1 cellular context compared by ENCODE assay signal in the genomic region with DNA sequence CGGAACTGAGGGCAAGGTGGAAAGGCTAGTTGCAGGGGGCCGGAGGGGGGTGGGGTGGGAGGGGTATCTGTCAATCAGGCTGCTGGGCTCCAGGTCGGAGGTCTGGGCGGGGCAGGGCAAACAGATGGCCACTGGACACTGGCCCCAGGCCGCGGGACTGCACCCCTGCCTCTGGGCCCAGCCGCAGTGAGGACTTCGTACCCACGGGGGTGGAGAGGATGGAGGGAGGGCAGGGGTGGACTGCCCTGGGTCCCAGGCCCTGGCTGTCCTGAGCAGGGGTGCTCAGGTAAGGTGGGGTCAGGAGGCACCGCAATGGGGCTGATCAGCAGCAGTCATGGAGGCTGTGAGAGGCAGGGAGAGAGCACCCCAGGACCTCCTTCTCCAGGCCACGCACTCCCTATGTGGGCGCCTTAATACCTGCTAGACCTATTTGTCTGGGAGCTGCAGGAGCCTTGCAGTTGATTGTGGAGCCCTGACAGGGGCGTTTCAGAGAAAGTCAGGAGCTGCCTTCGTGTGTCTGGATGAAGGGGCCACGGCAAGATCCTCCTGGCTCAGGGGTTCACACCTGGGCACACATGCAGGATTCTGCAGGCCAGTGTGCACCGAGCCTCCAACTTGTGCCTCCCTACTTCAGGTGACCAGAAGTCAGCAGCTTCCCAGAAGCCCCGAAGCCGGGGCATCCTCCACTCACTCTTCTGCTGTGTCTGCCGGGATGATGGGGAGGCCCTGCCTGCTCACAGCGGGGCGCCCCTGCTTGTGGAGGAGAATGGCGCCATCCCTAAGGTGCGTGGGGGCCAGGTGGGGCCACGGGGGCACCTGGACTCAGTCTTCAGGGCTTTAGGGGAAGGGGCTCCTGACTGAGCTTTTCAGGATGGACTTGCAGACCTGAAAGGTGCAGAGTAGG.
TF ChIP-seq lines count a peak whose summit lies in the region.

No MANE protein-coding gene starts in this region.

TF ChIP-seq in HepG2, 621 proteins besides CTCF, POLR2A, EP300 and RAD21 (continued from another document and continues in another):
- TF ChIP-seq, protein P1, sequence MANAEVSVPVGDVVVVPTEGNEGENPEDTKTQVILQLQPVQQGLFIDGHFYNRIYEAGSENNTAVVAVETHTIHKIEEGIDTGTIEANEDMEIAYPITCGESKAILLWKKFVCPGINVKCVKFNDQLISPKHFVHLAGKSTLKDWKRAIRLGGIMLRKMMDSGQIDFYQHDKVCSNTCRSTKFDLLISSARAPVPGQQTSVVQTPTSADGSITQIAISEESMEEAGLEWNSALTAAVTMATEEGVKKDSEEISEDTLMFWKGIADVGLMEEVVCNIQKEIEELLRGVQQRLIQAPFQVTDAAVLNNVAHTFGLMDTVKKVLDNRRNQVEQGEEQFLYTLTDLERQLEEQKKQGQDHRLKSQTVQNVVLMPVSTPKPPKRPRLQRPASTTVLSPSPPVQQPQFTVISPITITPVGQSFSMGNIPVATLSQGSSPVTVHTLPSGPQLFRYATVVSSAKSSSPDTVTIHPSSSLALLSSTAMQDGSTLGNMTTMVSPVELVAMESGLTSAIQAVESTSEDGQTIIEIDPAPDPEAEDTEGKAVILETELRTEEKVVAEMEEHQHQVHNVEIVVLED (CRISPR knock-in tag; IDR thresholded peaks at IDR 0.05; ENCODE audit: borderline replicate concordance): no peak
- TF ChIP-seq ZZZ3 (CRISPR knock-in tag; IDR thresholded peaks at IDR 0.05; ENCODE audit: borderline replicate concordance) (peak; percentile 95), ZNF44 (CRISPR knock-in tag; IDR thresholded peaks at IDR 0.05) (no peak), HNRNPLL (IDR thresholded peaks at IDR 0.05; ENCODE audit: low read depth, low read length, poor library complexity, severe bottlenecking) (peak; percentile 15), ZNF816 (CRISPR knock-in tag; IDR thresholded peaks at IDR 0.05; ENCODE audit: borderline replicate concordance) (0 out of 2 replicates have a peak, but pooled peaks have one; percentile 76), ZBTB38 (CRISPR knock-in tag; IDR thresholded peaks at IDR 0.05) (peak; percentile 56; the same call in 1 of the 2 replicates), TOPORS (CRISPR knock-in tag; IDR thresholded peaks at IDR 0.05) (0 out of 2 replicates have a peak, but pooled peaks have one; percentile 55), ZNF737 (CRISPR knock-in tag; IDR thresholded peaks at IDR 0.05; ENCODE audit: borderline replicate concordance) (no peak), SMARCE1 (IDR thresholded peaks at IDR 0.05; ENCODE audit: borderline replicate concordance) (no peak), JUNB (CRISPR knock-in tag; IDR thresholded peaks at IDR 0.05; ENCODE audit: borderline replicate concordance) (no peak), SIX4 (CRISPR knock-in tag; IDR thresholded peaks at IDR 0.05) (peak; percentile 28; the same call in 1 of the 2 replicates), GATAD2A (CRISPR knock-in tag; IDR thresholded peaks at IDR 0.05) (peak; percentile 94), ZNF703 (CRISPR knock-in tag; IDR thresholded peaks at IDR 0.05; ENCODE audit: borderline replicate concordance) (peak; percentile 72; the same call in 1 of the 2 replicates), PRMT3 (CRISPR knock-in tag; IDR thresholded peaks at IDR 0.05; ENCODE audit: borderline replicate concordance, low read depth) (no peak), U2AF1 (optimal IDR thresholded peaks at IDR 0.05; ENCODE audit: low read depth, low read length) (no peak), CHD4 (IDR thresholded peaks at IDR 0.05; ENCODE audit: borderline replicate concordance, low read length) (0 out of 2 replicates have a peak, but pooled peaks have one; percentile 71), DR1 (CRISPR knock-in tag; IDR thresholded peaks at IDR 0.05) (no peak; the same call in 1 of the 2 replicates), FOXO1 (CRISPR knock-in tag; IDR thresholded peaks at IDR 0.05) (peak; percentile 77; the same call in 1 of the 2 replicates), ZNF160 (CRISPR knock-in tag; IDR thresholded peaks at IDR 0.05) (peak; percentile 17; the same call in 1 of the 2 replicates), FOXC1 (CRISPR knock-in tag; IDR thresholded peaks at IDR 0.05; ENCODE audit: borderline replicate concordance) (peak; percentile 59; the same call in 1 of the 2 replicates), ZNF24 (IDR thresholded peaks at IDR 0.05) (no peak), ZNF546 (CRISPR knock-in tag; conservative IDR thresholded peaks at IDR 0.05) (peak; percentile 14; the same call in 1 of the 2 replicates), REL (CRISPR knock-in tag; conservative IDR thresholded peaks at IDR 0.05) (no peak; the same call in 1 of the 2 replicates), GTF2F1 (IDR thresholded peaks at IDR 0.05; ENCODE audit: low read length) (no peak), BRD4 (CRISPR knock-in tag; IDR thresholded peaks at IDR 0.05) (0 out of 2 replicates have a peak, but pooled peaks have one; percentile 13), MED1 (CRISPR knock-in tag; IDR thresholded peaks at IDR 0.05) (peak; percentile 97), ZFP62 (CRISPR knock-in tag; IDR thresholded peaks at IDR 0.05) (no peak), NFE2 (CRISPR knock-in tag; IDR thresholded peaks at IDR 0.05) (no peak), ISL2 (CRISPR knock-in tag; IDR thresholded peaks at IDR 0.05) (peak; percentile 64), HOXD1 (CRISPR knock-in tag; IDR thresholded peaks at IDR 0.05) (no peak; the same call in 1 of the 2 replicates), ZNF563 (CRISPR knock-in tag; IDR thresholded peaks at IDR 0.05) (no peak), NKX3-1 (CRISPR knock-in tag; IDR thresholded peaks at IDR 0.05) (no peak), ZNF550 (CRISPR knock-in tag; IDR thresholded peaks at IDR 0.05; ENCODE audit: borderline replicate concordance) (no peak), SNAPC2 (CRISPR knock-in tag; IDR thresholded peaks at IDR 0.05) (0 out of 2 replicates have a peak, but pooled peaks have one; percentile 16), FOXA1 (IDR thresholded peaks at IDR 0.05) (no peak), FOXA1 (CRISPR knock-in tag; IDR thresholded peaks at IDR 0.05) (peak; percentile 46; the same call in 1 of the 2 replicates), SIN3A (IDR thresholded peaks at IDR 0.05; ENCODE audit: borderline replicate concordance, low read depth, low read length) (no peak), MLLT10 (CRISPR knock-in tag; IDR thresholded peaks at IDR 0.05) (no peak), ZNF761 (CRISPR knock-in tag; conservative IDR thresholded peaks at IDR 0.05) (peak; percentile 94), ZNF766 (CRISPR knock-in tag; IDR thresholded peaks at IDR 0.05; ENCODE audit: borderline replicate concordance) (0 out of 2 replicates have a peak, but pooled peaks have one; percentile 38)
- TF ChIP-seq, protein P2, sequence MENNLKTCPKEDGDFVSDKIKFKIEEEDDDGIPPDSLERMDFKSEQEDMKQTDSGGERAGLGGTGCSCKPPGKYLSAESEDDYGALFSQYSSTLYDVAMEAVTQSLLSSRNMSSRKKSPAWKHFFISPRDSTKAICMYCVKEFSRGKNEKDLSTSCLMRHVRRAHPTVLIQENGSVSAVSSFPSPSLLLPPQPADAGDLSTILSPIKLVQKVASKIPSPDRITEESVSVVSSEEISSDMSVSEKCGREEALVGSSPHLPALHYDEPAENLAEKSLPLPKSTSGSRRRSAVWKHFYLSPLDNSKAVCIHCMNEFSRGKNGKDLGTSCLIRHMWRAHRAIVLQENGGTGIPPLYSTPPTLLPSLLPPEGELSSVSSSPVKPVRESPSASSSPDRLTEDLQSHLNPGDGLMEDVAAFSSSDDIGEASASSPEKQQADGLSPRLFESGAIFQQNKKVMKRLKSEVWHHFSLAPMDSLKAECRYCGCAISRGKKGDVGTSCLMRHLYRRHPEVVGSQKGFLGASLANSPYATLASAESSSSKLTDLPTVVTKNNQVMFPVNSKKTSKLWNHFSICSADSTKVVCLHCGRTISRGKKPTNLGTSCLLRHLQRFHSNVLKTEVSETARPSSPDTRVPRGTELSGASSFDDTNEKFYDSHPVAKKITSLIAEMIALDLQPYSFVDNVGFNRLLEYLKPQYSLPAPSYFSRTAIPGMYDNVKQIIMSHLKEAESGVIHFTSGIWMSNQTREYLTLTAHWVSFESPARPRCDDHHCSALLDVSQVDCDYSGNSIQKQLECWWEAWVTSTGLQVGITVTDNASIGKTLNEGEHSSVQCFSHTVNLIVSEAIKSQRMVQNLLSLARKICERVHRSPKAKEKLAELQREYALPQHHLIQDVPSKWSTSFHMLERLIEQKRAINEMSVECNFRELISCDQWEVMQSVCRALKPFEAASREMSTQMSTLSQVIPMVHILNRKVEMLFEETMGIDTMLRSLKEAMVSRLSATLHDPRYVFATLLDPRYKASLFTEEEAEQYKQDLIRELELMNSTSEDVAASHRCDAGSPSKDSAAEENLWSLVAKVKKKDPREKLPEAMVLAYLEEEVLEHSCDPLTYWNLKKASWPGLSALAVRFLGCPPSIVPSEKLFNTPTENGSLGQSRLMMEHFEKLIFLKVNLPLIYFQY (CRISPR knock-in tag; IDR thresholded peaks at IDR 0.05; ENCODE audit: borderline replicate concordance): peak; percentile 66
- TF ChIP-seq, protein P3, sequence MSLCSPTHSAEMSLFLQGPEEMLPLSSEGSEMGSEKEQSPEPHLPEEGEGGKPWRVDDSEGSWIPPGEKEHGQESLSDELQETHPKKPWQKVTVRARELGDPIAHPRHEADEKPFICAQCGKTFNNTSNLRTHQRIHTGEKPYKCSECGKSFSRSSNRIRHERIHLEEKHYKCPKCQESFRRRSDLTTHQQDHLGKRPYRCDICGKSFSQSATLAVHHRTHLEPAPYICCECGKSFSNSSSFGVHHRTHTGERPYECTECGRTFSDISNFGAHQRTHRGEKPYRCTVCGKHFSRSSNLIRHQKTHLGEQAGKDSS (CRISPR knock-in tag; IDR thresholded peaks at IDR 0.05; ENCODE audit: borderline replicate concordance, low read depth): peak; percentile 94; the same call in 1 of the 2 replicates
- TF ChIP-seq, protein P4, sequence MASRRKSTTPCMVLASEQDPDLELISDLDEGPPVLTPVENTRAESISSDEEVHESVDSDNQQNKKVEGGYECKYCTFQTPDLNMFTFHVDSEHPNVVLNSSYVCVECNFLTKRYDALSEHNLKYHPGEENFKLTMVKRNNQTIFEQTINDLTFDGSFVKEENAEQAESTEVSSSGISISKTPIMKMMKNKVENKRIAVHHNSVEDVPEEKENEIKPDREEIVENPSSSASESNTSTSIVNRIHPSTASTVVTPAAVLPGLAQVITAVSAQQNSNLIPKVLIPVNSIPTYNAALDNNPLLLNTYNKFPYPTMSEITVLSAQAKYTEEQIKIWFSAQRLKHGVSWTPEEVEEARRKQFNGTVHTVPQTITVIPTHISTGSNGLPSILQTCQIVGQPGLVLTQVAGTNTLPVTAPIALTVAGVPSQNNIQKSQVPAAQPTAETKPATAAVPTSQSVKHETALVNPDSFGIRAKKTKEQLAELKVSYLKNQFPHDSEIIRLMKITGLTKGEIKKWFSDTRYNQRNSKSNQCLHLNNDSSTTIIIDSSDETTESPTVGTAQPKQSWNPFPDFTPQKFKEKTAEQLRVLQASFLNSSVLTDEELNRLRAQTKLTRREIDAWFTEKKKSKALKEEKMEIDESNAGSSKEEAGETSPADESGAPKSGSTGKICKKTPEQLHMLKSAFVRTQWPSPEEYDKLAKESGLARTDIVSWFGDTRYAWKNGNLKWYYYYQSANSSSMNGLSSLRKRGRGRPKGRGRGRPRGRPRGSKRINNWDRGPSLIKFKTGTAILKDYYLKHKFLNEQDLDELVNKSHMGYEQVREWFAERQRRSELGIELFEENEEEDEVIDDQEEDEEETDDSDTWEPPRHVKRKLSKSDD (CRISPR knock-in tag; IDR thresholded peaks at IDR 0.05; ENCODE audit: low read depth): peak; percentile 48; the same call in 1 of the 2 replicates
- TF ChIP-seq, protein P5, sequence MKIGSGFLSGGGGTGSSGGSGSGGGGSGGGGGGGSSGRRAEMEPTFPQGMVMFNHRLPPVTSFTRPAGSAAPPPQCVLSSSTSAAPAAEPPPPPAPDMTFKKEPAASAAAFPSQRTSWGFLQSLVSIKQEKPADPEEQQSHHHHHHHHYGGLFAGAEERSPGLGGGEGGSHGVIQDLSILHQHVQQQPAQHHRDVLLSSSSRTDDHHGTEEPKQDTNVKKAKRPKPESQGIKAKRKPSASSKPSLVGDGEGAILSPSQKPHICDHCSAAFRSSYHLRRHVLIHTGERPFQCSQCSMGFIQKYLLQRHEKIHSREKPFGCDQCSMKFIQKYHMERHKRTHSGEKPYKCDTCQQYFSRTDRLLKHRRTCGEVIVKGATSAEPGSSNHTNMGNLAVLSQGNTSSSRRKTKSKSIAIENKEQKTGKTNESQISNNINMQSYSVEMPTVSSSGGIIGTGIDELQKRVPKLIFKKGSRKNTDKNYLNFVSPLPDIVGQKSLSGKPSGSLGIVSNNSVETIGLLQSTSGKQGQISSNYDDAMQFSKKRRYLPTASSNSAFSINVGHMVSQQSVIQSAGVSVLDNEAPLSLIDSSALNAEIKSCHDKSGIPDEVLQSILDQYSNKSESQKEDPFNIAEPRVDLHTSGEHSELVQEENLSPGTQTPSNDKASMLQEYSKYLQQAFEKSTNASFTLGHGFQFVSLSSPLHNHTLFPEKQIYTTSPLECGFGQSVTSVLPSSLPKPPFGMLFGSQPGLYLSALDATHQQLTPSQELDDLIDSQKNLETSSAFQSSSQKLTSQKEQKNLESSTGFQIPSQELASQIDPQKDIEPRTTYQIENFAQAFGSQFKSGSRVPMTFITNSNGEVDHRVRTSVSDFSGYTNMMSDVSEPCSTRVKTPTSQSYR (CRISPR knock-in tag; IDR thresholded peaks at IDR 0.05; ENCODE audit: borderline replicate concordance): peak; percentile 77
- TF ChIP-seq, protein P6, sequence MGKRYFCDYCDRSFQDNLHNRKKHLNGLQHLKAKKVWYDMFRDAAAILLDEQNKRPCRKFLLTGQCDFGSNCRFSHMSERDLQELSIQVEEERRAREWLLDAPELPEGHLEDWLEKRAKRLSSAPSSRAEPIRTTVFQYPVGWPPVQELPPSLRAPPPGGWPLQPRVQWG (CRISPR knock-in tag; IDR thresholded peaks at IDR 0.05; ENCODE audit: borderline replicate concordance, low read depth): no peak
- TF ChIP-seq, protein P7, sequence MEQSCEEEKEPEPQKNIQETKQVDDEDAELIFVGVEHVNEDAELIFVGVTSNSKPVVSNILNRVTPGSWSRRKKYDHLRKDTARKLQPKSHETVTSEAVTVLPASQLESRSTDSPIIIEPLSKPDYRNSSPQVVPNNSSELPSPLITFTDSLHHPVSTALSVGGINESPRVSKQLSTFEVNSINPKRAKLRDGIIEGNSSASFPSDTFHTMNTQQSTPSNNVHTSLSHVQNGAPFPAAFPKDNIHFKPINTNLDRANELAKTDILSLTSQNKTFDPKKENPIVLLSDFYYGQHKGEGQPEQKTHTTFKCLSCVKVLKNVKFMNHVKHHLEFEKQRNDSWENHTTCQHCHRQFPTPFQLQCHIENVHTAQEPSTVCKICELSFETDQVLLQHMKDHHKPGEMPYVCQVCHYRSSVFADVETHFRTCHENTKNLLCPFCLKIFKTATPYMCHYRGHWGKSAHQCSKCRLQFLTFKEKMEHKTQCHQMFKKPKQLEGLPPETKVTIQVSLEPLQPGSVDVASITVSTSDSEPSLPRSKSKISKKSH (CRISPR knock-in tag; IDR thresholded peaks at IDR 0.05; ENCODE audit: borderline replicate concordance): peak; percentile 80; the same call in 1 of the 2 replicates
